13 cellular contexts compared by ENCODE assay signal in genomic region chr14:82009076-82009475, GRCh38.
DNase-seq lines count a peak whose midpoint lies in the region; ATAC-seq, FAIRE-seq and TF ChIP-seq lines count a peak whose summit lies in the region.
"Had no signal": no experiment of that assay in that cellular context is flagged by ENCODE, and none has a peak within 500 bp of the region (broad histone marks: within the 10 kb centered on the region; RNA-seq: fewer than 3 reads in every experiment).

No MANE protein-coding gene starts in this region.

- H3K36me3 ChIP-seq in PC-3 (ENCODE audit: low read depth, low read length), result no peaks in the 10 kb centered on the region
- H3K36me3 ChIP-seq in kidney (ENCODE audit: control insufficient read depth in 1 of 2, insufficient read depth in 2 of 2, low read length in 2 of 2), result no peaks in the 10 kb centered on the region
- H3K36me3 ChIP-seq: heart right ventricle had no signal

- CTCF ChIA-PET in HEK293T (lab: Yijun Ruan, JAX) (interaction anchor here (1.1 kb wide), 1 partner anchor 16 kb away, joined by 3 read pairs; no protein-coding TSS in a partner anchor), PC-3 (lab: Charles Lee) (no interaction called here)

- FAIRE-seq in kidney (lab: Jason Lieb, UNC), result no peak
- FAIRE-seq: D721Med, GM18507 had no signal

- H3K27me3 ChIP-seq in PC-3 (ENCODE audit: low read length), result no peaks in the 10 kb centered on the region
- H3K27me3 ChIP-seq: heart right ventricle had no signal

- no peaks in the 10 kb centered on the region for H3K79me2 ChIP-seq in PC-3 (ENCODE audit: low read length)

- H3F3A ChIP-seq in PC-3 (ENCODE audit: low read length, unreplicated experiment), result no peaks in the 10 kb centered on the region

- H3K4me3 ChIP-seq in GM12864 (ENCODE audit: low read depth, low read length) (no peak overlapping the region), PC-3 (ENCODE audit: low read length) (no peak overlapping the region), kidney (ENCODE audit: low read length in 2 of 2) (no peak overlapping the region)
- H3K4me3 ChIP-seq: heart right ventricle had no signal

- BruUV-seq in PC-3 (replicated peaks; lab: Mats Ljungman, UMichigan), result no TSS peak

- H3K9me2 ChIP-seq in PC-3 (replicated peaks; ENCODE audit: low read length), result no peaks in the 10 kb centered on the region

- ATAC-seq in PC-3 (no peak), GM19351 (IDR thresholded peaks at IDR 0.05; ENCODE audit: unreplicated experiment) (no peak)
- no peak for ATAC-seq in activated CD4-positive, CD25-positive, alpha-beta regulatory T cell treated with anti-CD3 and anti-CD28 coated beads, Interleukin-2, amount 50 U/mL, for 24 hours
- ATAC-seq: heart right ventricle had no signal

- POLR2A ChIA-PET in HEK293T (lab: Yijun Ruan, JAX), result no interaction called here
- POLR2A ChIA-PET in PC-3 (lab: Charles Lee; ENCODE audit: unreplicated experiment), result no interaction called here

- H3K27ac ChIP-seq in PC-3 (ENCODE audit: low read length) (no peak overlapping the region), kidney (ENCODE audit: low read depth in 2 of 2, low read length in 2 of 2) (no peak overlapping the region)
- H3K27ac ChIP-seq: heart right ventricle had no signal

- H3K9me3 ChIP-seq in PC-3 (ENCODE audit: low read length) (peaks cover 19% of the 10 kb centered on the region; the same call in 1 of the 2 replicates), kidney (ENCODE audit: control insufficient read depth in 1 of 2, low read length in 2 of 2) (no peaks in the 10 kb centered on the region)

- no peak overlapping the region for H3K4me2 ChIP-seq in PC-3 (ENCODE audit: low read length)

- intact Hi-C loops in PC-3 (cut with micrococcal nuclease), result no loop called here
- intact Hi-C loops in kidney (cut with DNase I), result no loop called here

- H4K20me1 ChIP-seq in PC-3 (ENCODE audit: low read length), result no peaks in the 10 kb centered on the region

- H3K9ac ChIP-seq in PC-3 (ENCODE audit: low read length) (no peak overlapping the region), kidney (ENCODE audit: low read length in 2 of 2) (no peak overlapping the region)

- DNase-seq in GM12864 (ENCODE audit: low read depth) (no peak), HEK293T (ENCODE audit: extremely low spot score) (peak; percentile 8), PC-3 (no peak), kidney (no peak), T-helper 9 cell (no peak)
- DNase-seq: activated CD4-positive, CD25-positive, alpha-beta regulatory T cell; effector CD8-positive, alpha-beta T cell; heart right ventricle; NCI-H1436 had no signal

- H2AFZ ChIP-seq in PC-3 (ENCODE audit: low read length), result no peak overlapping the region

- TF ChIP-seq CTCF in GM12864 (IDR thresholded peaks at IDR 0.05; ENCODE audit: low read depth, low read length, missing control alignments) (peak; percentile 35), PC-3 (conservative IDR thresholded peaks at IDR 0.05; ENCODE audit: low read depth, low read length) (peak; percentile 34; the same call in 1 of the 2 replicates), kidney (IDR thresholded peaks at IDR 0.05; ENCODE audit: borderline replicate concordance, extremely low read depth, insufficient read depth) (peak; percentile 22)

- no peaks in the 10 kb centered on the region for H3K4me1 ChIP-seq in PC-3 (ENCODE audit: insufficient read depth, low read length)
- H3K4me1 ChIP-seq in kidney (ENCODE audit: control insufficient read depth in 1 of 2, insufficient read depth in 1 of 2, low read depth in 1 of 2, low read length in 2 of 2), result no peaks in the 10 kb centered on the region
- H3K4me1 ChIP-seq: heart right ventricle had no signal

TF ChIP-seq in HEK293T, 16 proteins besides CTCF, POLR2A, EP300 and RAD21:
- TF ChIP-seq PKNOX1 (IDR thresholded peaks at IDR 0.05), result peak; percentile 64
- no peak for TF ChIP-seq FOXK2 (IDR thresholded peaks at IDR 0.05)
- no peak for TF ChIP-seq LEF1 (IDR thresholded peaks at IDR 0.05; ENCODE audit: borderline replicate concordance)
- TF ChIP-seq TARDBP (IDR thresholded peaks at IDR 0.05), result no peak
- no peak for TF ChIP-seq HDGF (IDR thresholded peaks at IDR 0.05; ENCODE audit: borderline replicate concordance)
